Comparison of ENCODE assay signal across 26 cellular contexts in the genomic region with DNA sequence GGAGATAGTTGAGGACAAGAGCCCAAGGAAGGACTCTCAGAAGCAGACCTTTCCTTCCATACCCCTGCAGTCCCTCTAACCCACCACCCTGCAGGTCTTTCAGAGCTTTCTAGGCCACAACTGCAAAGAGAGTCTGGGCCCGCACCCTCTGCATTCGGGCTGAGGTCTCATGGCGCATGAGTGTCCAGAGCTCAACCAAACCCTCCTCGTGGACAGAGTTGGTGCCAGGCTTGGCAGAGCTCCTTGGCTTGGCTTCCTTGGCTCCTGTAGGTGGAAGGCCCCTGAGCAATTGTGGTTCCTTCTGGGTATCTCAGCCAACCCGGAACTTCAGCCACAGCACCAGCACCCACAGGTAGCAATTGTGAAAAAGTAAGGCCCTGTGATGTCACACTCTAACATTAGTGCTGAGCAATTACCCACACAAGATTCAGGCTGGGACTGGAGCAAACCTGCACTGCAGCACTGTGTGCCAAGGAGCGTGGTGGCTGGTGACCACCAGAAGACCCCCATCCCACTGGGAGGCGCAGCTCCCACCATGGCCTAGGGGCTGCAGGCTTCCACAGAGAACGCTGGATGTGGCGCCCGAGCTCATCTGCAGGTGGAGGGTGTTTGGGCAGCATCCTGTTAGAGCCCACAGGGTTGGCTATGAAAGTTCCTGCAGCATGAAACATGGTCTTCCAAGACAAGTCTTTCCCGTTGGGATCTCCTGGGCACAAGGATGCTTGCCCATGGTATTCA. TPM values are rescaled to one million over a fixed set of nuclear protein-coding genes. Genes with fewer than 3 reads are reported as not detected.
"Had no signal": no experiment of that assay in that cellular context is flagged by ENCODE, and none has a peak within 500 bp of the region (broad histone marks: within the 10 kb centered on the region; RNA-seq: fewer than 3 reads in every experiment).

No MANE protein-coding gene starts in this region.

- H3K4me3 ChIP-seq: coronary artery, esophagus squamous epithelium, hepatocyte, left ventricle myocardium inferior, lower lobe of right lung, right atrium auricular region, sigmoid colon, skin epidermis, tibial artery had no signal

- ATAC-seq: left cardiac atrium, lower lobe of right lung had no signal

- H3K4me3 Mint-ChIP-seq: nephron progenitor cell had no signal

- H3K27ac Mint-ChIP-seq: nephron progenitor cell had no signal

- DNase-seq: central memory CD4-positive, alpha-beta T cell; effector CD8-positive, alpha-beta T cell; esophagus squamous epithelium; kidney; left cardiac atrium; left ventricle myocardium inferior; lower lobe of right lung; mesenchymal stem cell; midbrain; nephron progenitor cell; sigmoid colon; stimulated activated CD4-positive, alpha-beta T cell treated with anti-CD3 and anti-CD28 coated beads, Interleukin-2, amount 100 ng/mL, for 24 hours; stimulated activated CD4-positive, alpha-beta T cell treated with anti-CD3 and anti-CD28 coated beads, Interleukin-4, amount 100 ng/mL, for 4 hours; stimulated activated naive CD4-positive, alpha-beta T cell treated with Interleukin-2 at 50 U/mL for 16 hours; tibial artery had no signal

- H3K36me3 ChIP-seq: esophagus squamous epithelium, left ventricle myocardium inferior, lower lobe of right lung, neutrophil, right atrium auricular region, sigmoid colon, tibial artery had no signal

- H3K9me3 Mint-ChIP-seq: nephron progenitor cell had no signal

- H3K4me1 ChIP-seq: esophagus squamous epithelium, foreskin keratinocyte, left ventricle myocardium inferior, lower lobe of right lung, right atrium auricular region, sigmoid colon, tibial artery had no signal

- H3K9me3 ChIP-seq: esophagus squamous epithelium, left ventricle myocardium inferior, lower lobe of right lung, neutrophil, right atrium auricular region, sigmoid colon, tibial artery had no signal

- H3K27me3 ChIP-seq: esophagus squamous epithelium, foreskin keratinocyte, neutrophil, right atrium auricular region, sigmoid colon, tibial artery had no signal

- H3K27ac ChIP-seq: coronary artery, esophagus squamous epithelium, foreskin keratinocyte, hepatocyte, left ventricle myocardium inferior, lower lobe of right lung, neutrophil, right atrium auricular region, sigmoid colon, skin epidermis, tibial artery had no signal

RNA-seq across cellular contexts. Expression of a gene that starts 38.8 kb away (rescaled TPM):
- total RNA-seq: chondrocyte, dermis microvascular lymphatic vessel endothelial cell, esophagus squamous epithelium, foreskin keratinocyte, hepatocyte, left cardiac atrium, left ventricle myocardium inferior, lower lobe of right lung, osteoblast, right atrium auricular region, sigmoid colon, temporal lobe, ureter had no signal
- polyA plus RNA-seq: foreskin keratinocyte, hepatocyte had no signal
